ENCODE assay signal across 26 cellular contexts in genomic region chr7:22049848-22050247, GRCh38.
"Had no signal": no experiment of that assay in that cellular context is flagged by ENCODE, and none has a peak within 500 bp of the region (broad histone marks: within the 10 kb centered on the region; RNA-seq: fewer than 3 reads in every experiment).

No MANE protein-coding gene starts in this region.

- H3K4me1 Mint-ChIP-seq: activated CD4-positive, alpha-beta T cell treated with anti-CD3 and anti-CD28 coated beads for 36 hours; activated naive CD4-positive, alpha-beta T cell treated with anti-CD3 and anti-CD28 coated beads, Interleukin-2, amount 10 ng/mL, durations not matched to agents 7 days and 5 days; activated naive CD8-positive, alpha-beta T cell treated with anti-CD3 and anti-CD28 coated beads for 36 hours had no signal

- H3K9ac ChIP-seq: SK-N-SH had no signal

- H3K27ac Mint-ChIP-seq: activated CD4-positive, alpha-beta T cell treated with anti-CD3 and anti-CD28 coated beads for 36 hours; activated CD8-positive, alpha-beta T cell treated with anti-CD3 and anti-CD28 coated beads for 36 hours; activated naive CD4-positive, alpha-beta T cell treated with anti-CD3 and anti-CD28 coated beads, Interleukin-2, amount 10 ng/mL, durations not matched to agents 7 days and 5 days; activated naive CD8-positive, alpha-beta T cell treated with anti-CD3 and anti-CD28 coated beads for 36 hours; activated T-cell treated with anti-CD3 and anti-CD28 coated beads, Interleukin-2, amount 50 U/mL, for 72 hours; activated T-helper 2 cell treated with anti-CD3 and anti-CD28 coated beads, Interferon-gamma antibody, Interleukin-2, Interleukin-4, amounts not matched to agents 10 μg/mL and 5 μg/mL and 100 μg/mL, durations not matched to agents 14 hours and 24 hours and 36 hours had no signal

- H3K36me3 Mint-ChIP-seq: activated naive CD4-positive, alpha-beta T cell treated with anti-CD3 and anti-CD28 coated beads, Interleukin-2, amount 10 ng/mL, durations not matched to agents 7 days and 5 days; activated naive CD8-positive, alpha-beta T cell treated with anti-CD3 and anti-CD28 coated beads for 36 hours had no signal

- ATAC-seq: activated CD4-positive, alpha-beta T cell treated with anti-CD3 and anti-CD28 coated beads for 36 hours; activated CD8-positive, alpha-beta T cell treated with anti-CD3 and anti-CD28 coated beads for 36 hours; activated T-cell treated with anti-CD3 and anti-CD28 coated beads, Interleukin-2, amount 50 U/mL, for 72 hours; Panc1; Right ventricle myocardium inferior had no signal

- H3K9me3 ChIP-seq: MG63, SK-N-SH had no signal

- H3K27me3 ChIP-seq: MG63 had no signal

- H3K27ac ChIP-seq: VCaP had no signal

- H3K4me2 ChIP-seq: SK-N-SH had no signal

- H3K4me3 Mint-ChIP-seq: activated CD4-positive, alpha-beta T cell treated with anti-CD3 and anti-CD28 coated beads for 36 hours; activated CD8-positive, alpha-beta T cell treated with anti-CD3 and anti-CD28 coated beads for 36 hours; activated naive CD4-positive, alpha-beta T cell treated with anti-CD3 and anti-CD28 coated beads, Interleukin-2, amount 10 ng/mL, durations not matched to agents 7 days and 5 days; activated naive CD8-positive, alpha-beta T cell treated with anti-CD3 and anti-CD28 coated beads for 36 hours; activated T-cell treated with anti-CD3 and anti-CD28 coated beads, Interleukin-2, amount 50 U/mL, for 72 hours had no signal

- DNase-seq: activated CD4-positive, alpha-beta T cell treated with anti-CD3 and anti-CD28 coated beads for 36 hours; activated CD8-positive, alpha-beta memory T cell treated with anti-CD3 and anti-CD28 coated beads, Interleukin-2, amount 50 U/mL, for 4 hours; activated CD8-positive, alpha-beta T cell treated with anti-CD3 and anti-CD28 coated beads for 36 hours; activated gamma-delta T cell treated with Interleukin-2 at 50 U/mL for 16 hours; activated naive CD4-positive, alpha-beta T cell treated with anti-CD3 and anti-CD28 coated beads, Interleukin-2, amount 10 ng/mL, durations not matched to agents 7 days and 5 days; activated naive CD8-positive, alpha-beta T cell treated with anti-CD3 and anti-CD28 coated beads for 36 hours; activated T-cell treated with anti-CD3 and anti-CD28 coated beads, Interleukin-2, amount 50 U/mL, for 72 hours; cerebellar nuclear complex; MG63; MV-4-11; NCI-H1105; NCI-H1436; NCI-H1694 treated with DMSO at 0.1 percent for 48 hours; NCI-H2029 treated with DMSO at 0.1 percent for 48 hours; NCI-H345; NCI-H510A treated with DMSO at 0.1 percent for 48 hours; NCI-H82; NK-92 treated with Interleukin-12 subunit alpha and Interleukin-12 subunit beta, amount 100 ng/mL, for 24 hours; OCI-M1; RPMI8226; SK-N-SH; T-helper 1 cell had no signal

- H3K9me3 Mint-ChIP-seq: activated CD8-positive, alpha-beta T cell treated with anti-CD3 and anti-CD28 coated beads for 36 hours; activated naive CD4-positive, alpha-beta T cell treated with anti-CD3 and anti-CD28 coated beads, Interleukin-2, amount 10 ng/mL, durations not matched to agents 7 days and 5 days; activated naive CD8-positive, alpha-beta T cell treated with anti-CD3 and anti-CD28 coated beads for 36 hours; activated T-cell treated with anti-CD3 and anti-CD28 coated beads, Interleukin-2, amount 50 U/mL, for 72 hours; activated T-helper 2 cell treated with anti-CD3 and anti-CD28 coated beads, Interferon-gamma antibody, Interleukin-2, Interleukin-4, amounts not matched to agents 10 μg/mL and 5 μg/mL and 100 μg/mL, durations not matched to agents 14 hours and 24 hours and 36 hours had no signal

- H3K4me3 ChIP-seq: MG63 had no signal
